ENCODE assay signal across 1 cellular context in the genomic region with DNA sequence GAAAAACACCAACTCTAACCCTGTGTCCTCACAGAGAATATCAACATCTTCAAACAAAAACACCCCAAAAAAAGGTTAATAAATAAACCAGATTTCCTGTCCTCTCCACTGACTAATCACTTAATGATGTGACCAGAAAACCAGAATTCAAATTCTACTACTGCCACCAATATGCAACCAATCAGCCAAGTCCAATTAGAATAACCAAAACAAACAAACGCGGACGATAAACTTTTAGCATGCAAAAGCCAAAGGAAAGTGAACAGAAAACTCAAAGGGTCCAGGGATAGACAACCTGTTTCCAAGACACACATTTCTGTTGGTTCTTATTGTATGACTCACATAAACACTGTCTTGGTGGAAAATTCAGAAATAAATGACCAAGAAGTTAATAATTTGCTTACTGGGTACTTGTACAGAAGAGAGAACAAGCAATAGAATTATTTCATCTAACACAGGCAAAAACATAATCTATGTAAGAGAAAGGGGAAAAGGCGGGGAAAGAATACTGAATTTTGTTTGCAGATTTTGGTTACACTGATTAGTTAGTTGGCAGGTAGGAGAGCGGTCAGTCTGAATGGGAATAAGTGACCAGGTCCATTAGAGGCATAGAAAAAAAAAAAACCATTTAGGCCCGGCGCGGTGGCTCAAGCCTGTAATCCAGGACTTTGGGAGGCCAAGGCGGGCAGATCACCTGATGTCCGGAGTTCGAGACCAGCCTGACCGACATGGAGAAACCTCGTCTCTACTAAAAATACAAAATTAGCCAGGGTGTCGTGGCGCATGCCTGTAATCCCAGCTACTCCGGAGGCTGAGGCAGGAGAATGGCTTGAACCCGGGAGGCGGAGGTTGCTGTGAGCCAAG.
TF ChIP-seq lines count a peak whose summit lies in the region.

No MANE protein-coding gene starts in this region.

TF ChIP-seq in HepG2, 621 proteins besides CTCF, POLR2A, EP300 and RAD21 (continued from another document and continues in another):
- TF ChIP-seq, protein P1, sequence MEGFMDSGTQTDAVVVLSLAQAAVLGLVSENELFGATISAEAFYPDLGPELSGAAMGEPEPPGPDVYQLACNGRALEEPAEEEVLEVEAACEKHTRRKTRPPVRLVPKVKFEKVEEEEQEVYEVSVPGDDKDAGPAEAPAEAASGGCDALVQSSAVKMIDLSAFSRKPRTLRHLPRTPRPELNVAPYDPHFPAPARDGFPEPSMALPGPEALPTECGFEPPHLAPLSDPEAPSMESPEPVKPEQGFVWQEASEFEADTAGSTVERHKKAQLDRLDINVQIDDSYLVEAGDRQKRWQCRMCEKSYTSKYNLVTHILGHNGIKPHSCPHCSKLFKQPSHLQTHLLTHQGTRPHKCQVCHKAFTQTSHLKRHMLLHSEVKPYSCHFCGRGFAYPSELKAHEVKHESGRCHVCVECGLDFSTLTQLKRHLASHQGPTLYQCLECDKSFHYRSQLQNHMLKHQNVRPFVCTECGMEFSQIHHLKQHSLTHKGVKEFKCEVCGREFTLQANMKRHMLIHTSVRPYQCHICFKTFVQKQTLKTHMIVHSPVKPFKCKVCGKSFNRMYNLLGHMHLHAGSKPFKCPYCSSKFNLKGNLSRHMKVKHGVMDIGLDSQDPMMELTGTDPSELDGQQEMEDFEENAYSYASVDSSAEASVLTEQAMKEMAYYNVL (CRISPR knock-in tag; IDR thresholded peaks at IDR 0.05; ENCODE audit: borderline replicate concordance), result no peak
- no peak for TF ChIP-seq ZBTB21 (CRISPR knock-in tag; IDR thresholded peaks at IDR 0.05)
- no peak for TF ChIP-seq ZFP41 (CRISPR knock-in tag; IDR thresholded peaks at IDR 0.05; ENCODE audit: borderline replicate concordance)
- TF ChIP-seq, protein P2, sequence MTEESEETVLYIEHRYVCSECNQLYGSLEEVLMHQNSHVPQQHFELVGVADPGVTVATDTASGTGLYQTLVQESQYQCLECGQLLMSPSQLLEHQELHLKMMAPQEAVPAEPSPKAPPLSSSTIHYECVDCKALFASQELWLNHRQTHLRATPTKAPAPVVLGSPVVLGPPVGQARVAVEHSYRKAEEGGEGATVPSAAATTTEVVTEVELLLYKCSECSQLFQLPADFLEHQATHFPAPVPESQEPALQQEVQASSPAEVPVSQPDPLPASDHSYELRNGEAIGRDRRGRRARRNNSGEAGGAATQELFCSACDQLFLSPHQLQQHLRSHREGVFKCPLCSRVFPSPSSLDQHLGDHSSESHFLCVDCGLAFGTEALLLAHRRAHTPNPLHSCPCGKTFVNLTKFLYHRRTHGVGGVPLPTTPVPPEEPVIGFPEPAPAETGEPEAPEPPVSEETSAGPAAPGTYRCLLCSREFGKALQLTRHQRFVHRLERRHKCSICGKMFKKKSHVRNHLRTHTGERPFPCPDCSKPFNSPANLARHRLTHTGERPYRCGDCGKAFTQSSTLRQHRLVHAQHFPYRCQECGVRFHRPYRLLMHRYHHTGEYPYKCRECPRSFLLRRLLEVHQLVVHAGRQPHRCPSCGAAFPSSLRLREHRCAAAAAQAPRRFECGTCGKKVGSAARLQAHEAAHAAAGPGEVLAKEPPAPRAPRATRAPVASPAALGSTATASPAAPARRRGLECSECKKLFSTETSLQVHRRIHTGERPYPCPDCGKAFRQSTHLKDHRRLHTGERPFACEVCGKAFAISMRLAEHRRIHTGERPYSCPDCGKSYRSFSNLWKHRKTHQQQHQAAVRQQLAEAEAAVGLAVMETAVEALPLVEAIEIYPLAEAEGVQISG (CRISPR knock-in tag; IDR thresholded peaks at IDR 0.05), result no peak
- no peak for TF ChIP-seq ZNF660 (CRISPR knock-in tag; IDR thresholded peaks at IDR 0.05; ENCODE audit: borderline replicate concordance, low read depth)
- TF ChIP-seq GABPA (IDR thresholded peaks at IDR 0.05; ENCODE audit: low read depth, low read length), result no peak
- TF ChIP-seq GABPA (CRISPR knock-in tag; IDR thresholded peaks at IDR 0.05; ENCODE audit: low read depth), result peak; percentile 14; the same call in 1 of the 2 replicates
- TF ChIP-seq ZFY (CRISPR knock-in tag; IDR thresholded peaks at IDR 0.05), result peak; percentile 59
- peak; percentile 77; the same call in 1 of the 2 replicates for TF ChIP-seq JUNB (CRISPR knock-in tag; IDR thresholded peaks at IDR 0.05; ENCODE audit: borderline replicate concordance)
- TF ChIP-seq HDAC1 (CRISPR knock-in tag; IDR thresholded peaks at IDR 0.05), result 0 out of 2 replicates have a peak, but pooled peaks have one; percentile 30
- no peak for TF ChIP-seq MBD4 (IDR thresholded peaks at IDR 0.05; ENCODE audit: borderline replicate concordance, low read length)
- TF ChIP-seq ZNF543 (CRISPR knock-in tag; IDR thresholded peaks at IDR 0.05), result no peak
- TF ChIP-seq ZNF3 (CRISPR knock-in tag; IDR thresholded peaks at IDR 0.05), result no peak
- TF ChIP-seq AGO2 (optimal IDR thresholded peaks at IDR 0.05; ENCODE audit: low read depth, low read length), result no peak
- 0 out of 2 replicates have a peak, but pooled peaks have one; percentile 65 for TF ChIP-seq ZMYM2 (CRISPR knock-in tag; IDR thresholded peaks at IDR 0.05)
- no peak for TF ChIP-seq NCOA5 (CRISPR knock-in tag; IDR thresholded peaks at IDR 0.05)
- peak; percentile 13; the same call in 1 of the 2 replicates for TF ChIP-seq ERF (CRISPR knock-in tag; IDR thresholded peaks at IDR 0.05)
- TF ChIP-seq ZNF629 (CRISPR knock-in tag; conservative IDR thresholded peaks at IDR 0.05), result 0 out of 2 replicates have a peak, but pooled peaks have one; percentile 14
- TF ChIP-seq ZNF749 (CRISPR knock-in tag; IDR thresholded peaks at IDR 0.05; ENCODE audit: borderline replicate concordance), result no peak
- 0 out of 2 replicates have a peak, but pooled peaks have one; percentile 20 for TF ChIP-seq PPARG (CRISPR knock-in tag; conservative IDR thresholded peaks at IDR 0.05)
- peak; percentile 78; the same call in 1 of the 2 replicates for TF ChIP-seq PHF21A (CRISPR knock-in tag; IDR thresholded peaks at IDR 0.05)
- no peak; the same call in none of the 2 replicates for TF ChIP-seq KAT8 (CRISPR knock-in tag; IDR thresholded peaks at IDR 0.05)
- TF ChIP-seq JUN (CRISPR knock-in tag; IDR thresholded peaks at IDR 0.05), result 0 out of 2 replicates have a peak, but pooled peaks have one; percentile 41
- TF ChIP-seq SIX4 (CRISPR knock-in tag; IDR thresholded peaks at IDR 0.05), result no peak
- no peak; the same call in 1 of the 2 replicates for TF ChIP-seq THAP11 (CRISPR knock-in tag; IDR thresholded peaks at IDR 0.05)
- TF ChIP-seq ZNF782 (CRISPR knock-in tag; IDR thresholded peaks at IDR 0.05; ENCODE audit: borderline replicate concordance), result 0 out of 2 replicates have a peak, but pooled peaks have one; percentile 35
- no peak for TF ChIP-seq SNRNP70 (IDR thresholded peaks at IDR 0.05; ENCODE audit: low read depth, low read length)
- TF ChIP-seq SOX13 (IDR thresholded peaks at IDR 0.05), result no peak
- TF ChIP-seq SOX13 (CRISPR knock-in tag; conservative IDR thresholded peaks at IDR 0.05 in 1 of 2, IDR thresholded peaks at IDR 0.05 in 1 of 2), result peak in 1 of 2 experiments; percentile 29; a peak in 2 of 4 replicates
- TF ChIP-seq ZNF557 (CRISPR knock-in tag; IDR thresholded peaks at IDR 0.05), result no peak
- TF ChIP-seq, protein P3, sequence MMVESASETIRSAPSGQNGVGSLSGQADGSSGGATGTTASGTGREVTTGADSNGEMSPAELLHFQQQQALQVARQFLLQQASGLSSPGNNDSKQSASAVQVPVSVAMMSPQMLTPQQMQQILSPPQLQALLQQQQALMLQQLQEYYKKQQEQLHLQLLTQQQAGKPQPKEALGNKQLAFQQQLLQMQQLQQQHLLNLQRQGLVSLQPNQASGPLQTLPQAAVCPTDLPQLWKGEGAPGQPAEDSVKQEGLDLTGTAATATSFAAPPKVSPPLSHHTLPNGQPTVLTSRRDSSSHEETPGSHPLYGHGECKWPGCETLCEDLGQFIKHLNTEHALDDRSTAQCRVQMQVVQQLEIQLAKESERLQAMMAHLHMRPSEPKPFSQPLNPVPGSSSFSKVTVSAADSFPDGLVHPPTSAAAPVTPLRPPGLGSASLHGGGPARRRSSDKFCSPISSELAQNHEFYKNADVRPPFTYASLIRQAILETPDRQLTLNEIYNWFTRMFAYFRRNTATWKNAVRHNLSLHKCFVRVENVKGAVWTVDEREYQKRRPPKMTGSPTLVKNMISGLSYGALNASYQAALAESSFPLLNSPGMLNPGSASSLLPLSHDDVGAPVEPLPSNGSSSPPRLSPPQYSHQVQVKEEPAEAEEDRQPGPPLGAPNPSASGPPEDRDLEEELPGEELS (CRISPR knock-in tag; IDR thresholded peaks at IDR 0.05), result peak; percentile 81
- TF ChIP-seq NFYC (CRISPR knock-in tag; IDR thresholded peaks at IDR 0.05), result peak; percentile 53
- no peak for TF ChIP-seq SAFB2 (CRISPR knock-in tag; IDR thresholded peaks at IDR 0.05; ENCODE audit: borderline replicate concordance, low read depth)
- TF ChIP-seq ZNF382 (CRISPR knock-in tag; IDR thresholded peaks at IDR 0.05; ENCODE audit: borderline replicate concordance), result no peak
- no peak for TF ChIP-seq ZNF138 (CRISPR knock-in tag; IDR thresholded peaks at IDR 0.05; ENCODE audit: low read depth)
- TF ChIP-seq WIZ (CRISPR knock-in tag; IDR thresholded peaks at IDR 0.05), result no peak
- 0 out of 2 replicates have a peak, but pooled peaks have one; percentile 32 for TF ChIP-seq ELF3 (CRISPR knock-in tag; IDR thresholded peaks at IDR 0.05)
- TF ChIP-seq, protein P4, sequence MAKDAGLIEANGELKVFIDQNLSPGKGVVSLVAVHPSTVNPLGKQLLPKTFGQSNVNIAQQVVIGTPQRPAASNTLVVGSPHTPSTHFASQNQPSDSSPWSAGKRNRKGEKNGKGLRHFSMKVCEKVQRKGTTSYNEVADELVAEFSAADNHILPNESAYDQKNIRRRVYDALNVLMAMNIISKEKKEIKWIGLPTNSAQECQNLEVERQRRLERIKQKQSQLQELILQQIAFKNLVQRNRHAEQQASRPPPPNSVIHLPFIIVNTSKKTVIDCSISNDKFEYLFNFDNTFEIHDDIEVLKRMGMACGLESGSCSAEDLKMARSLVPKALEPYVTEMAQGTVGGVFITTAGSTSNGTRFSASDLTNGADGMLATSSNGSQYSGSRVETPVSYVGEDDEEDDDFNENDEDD (CRISPR knock-in tag; IDR thresholded peaks at IDR 0.05; ENCODE audit: borderline replicate concordance), result 0 out of 2 replicates have a peak, but pooled peaks have one; percentile 4
- no peak for TF ChIP-seq KLF12 (CRISPR knock-in tag; IDR thresholded peaks at IDR 0.05; ENCODE audit: borderline replicate concordance)
- TF ChIP-seq MTF2 (CRISPR knock-in tag; IDR thresholded peaks at IDR 0.05; ENCODE audit: borderline replicate concordance), result no peak
- TF ChIP-seq RXRB (CRISPR knock-in tag; IDR thresholded peaks at IDR 0.05; ENCODE audit: borderline replicate concordance), result peak; percentile 42; the same call in 1 of the 2 replicates
- no peak for TF ChIP-seq ZNF816 (CRISPR knock-in tag; IDR thresholded peaks at IDR 0.05; ENCODE audit: borderline replicate concordance)
- no peak for TF ChIP-seq MTF1 (CRISPR knock-in tag; IDR thresholded peaks at IDR 0.05)
- TF ChIP-seq HOXA3 (CRISPR knock-in tag; IDR thresholded peaks at IDR 0.05), result peak; percentile 54; the same call in 1 of the 2 replicates
- peak; percentile 71; the same call in 1 of the 2 replicates for TF ChIP-seq NFIC (IDR thresholded peaks at IDR 0.05; ENCODE audit: low read length)
- TF ChIP-seq MAFK (conservative IDR thresholded peaks at IDR 0.05 in 1 of 2, IDR thresholded peaks at IDR 0.05 in 1 of 2; ENCODE audit: low read length in 2 of 2), result 0 out of 4 replicates have a peak, but pooled peaks of 1 of the 2 experiments have one; percentile 6
- TF ChIP-seq, protein P5, sequence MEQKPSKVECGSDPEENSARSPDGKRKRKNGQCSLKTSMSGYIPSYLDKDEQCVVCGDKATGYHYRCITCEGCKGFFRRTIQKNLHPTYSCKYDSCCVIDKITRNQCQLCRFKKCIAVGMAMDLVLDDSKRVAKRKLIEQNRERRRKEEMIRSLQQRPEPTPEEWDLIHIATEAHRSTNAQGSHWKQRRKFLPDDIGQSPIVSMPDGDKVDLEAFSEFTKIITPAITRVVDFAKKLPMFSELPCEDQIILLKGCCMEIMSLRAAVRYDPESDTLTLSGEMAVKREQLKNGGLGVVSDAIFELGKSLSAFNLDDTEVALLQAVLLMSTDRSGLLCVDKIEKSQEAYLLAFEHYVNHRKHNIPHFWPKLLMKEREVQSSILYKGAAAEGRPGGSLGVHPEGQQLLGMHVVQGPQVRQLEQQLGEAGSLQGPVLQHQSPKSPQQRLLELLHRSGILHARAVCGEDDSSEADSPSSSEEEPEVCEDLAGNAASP (CRISPR knock-in tag; IDR thresholded peaks at IDR 0.05; ENCODE audit: borderline replicate concordance), result 0 out of 2 replicates have a peak, but pooled peaks have one; percentile 11
- TF ChIP-seq, protein P6, sequence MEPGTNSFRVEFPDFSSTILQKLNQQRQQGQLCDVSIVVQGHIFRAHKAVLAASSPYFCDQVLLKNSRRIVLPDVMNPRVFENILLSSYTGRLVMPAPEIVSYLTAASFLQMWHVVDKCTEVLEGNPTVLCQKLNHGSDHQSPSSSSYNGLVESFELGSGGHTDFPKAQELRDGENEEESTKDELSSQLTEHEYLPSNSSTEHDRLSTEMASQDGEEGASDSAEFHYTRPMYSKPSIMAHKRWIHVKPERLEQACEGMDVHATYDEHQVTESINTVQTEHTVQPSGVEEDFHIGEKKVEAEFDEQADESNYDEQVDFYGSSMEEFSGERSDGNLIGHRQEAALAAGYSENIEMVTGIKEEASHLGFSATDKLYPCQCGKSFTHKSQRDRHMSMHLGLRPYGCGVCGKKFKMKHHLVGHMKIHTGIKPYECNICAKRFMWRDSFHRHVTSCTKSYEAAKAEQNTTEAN (CRISPR knock-in tag; conservative IDR thresholded peaks at IDR 0.05), result no peak
- TF ChIP-seq ZNF17 (CRISPR knock-in tag; IDR thresholded peaks at IDR 0.05), result no peak
- TF ChIP-seq, protein P7, sequence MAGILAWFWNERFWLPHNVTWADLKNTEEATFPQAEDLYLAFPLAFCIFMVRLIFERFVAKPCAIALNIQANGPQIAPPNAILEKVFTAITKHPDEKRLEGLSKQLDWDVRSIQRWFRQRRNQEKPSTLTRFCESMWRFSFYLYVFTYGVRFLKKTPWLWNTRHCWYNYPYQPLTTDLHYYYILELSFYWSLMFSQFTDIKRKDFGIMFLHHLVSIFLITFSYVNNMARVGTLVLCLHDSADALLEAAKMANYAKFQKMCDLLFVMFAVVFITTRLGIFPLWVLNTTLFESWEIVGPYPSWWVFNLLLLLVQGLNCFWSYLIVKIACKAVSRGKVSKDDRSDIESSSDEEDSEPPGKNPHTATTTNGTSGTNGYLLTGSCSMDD (CRISPR knock-in tag; IDR thresholded peaks at IDR 0.05), result no peak
- TF ChIP-seq, protein P8, sequence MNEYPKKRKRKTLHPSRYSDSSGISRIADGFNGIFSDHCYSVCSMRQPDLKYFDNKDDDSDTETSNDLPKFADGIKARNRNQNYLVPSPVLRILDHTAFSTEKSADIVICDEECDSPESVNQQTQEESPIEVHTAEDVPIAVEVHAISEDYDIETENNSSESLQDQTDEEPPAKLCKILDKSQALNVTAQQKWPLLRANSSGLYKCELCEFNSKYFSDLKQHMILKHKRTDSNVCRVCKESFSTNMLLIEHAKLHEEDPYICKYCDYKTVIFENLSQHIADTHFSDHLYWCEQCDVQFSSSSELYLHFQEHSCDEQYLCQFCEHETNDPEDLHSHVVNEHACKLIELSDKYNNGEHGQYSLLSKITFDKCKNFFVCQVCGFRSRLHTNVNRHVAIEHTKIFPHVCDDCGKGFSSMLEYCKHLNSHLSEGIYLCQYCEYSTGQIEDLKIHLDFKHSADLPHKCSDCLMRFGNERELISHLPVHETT (CRISPR knock-in tag; conservative IDR thresholded peaks at IDR 0.05), result 0 out of 2 replicates have a peak, but pooled peaks have one; percentile 1
- TF ChIP-seq ZFP36L1 (CRISPR knock-in tag; IDR thresholded peaks at IDR 0.05), result no peak; the same call in 1 of the 2 replicates
